In genomic region chr2:27701676-27702075, GRCh38 we compare ENCODE assay signal across 13 cellular contexts. TPM values are rescaled to one million over a fixed set of nuclear protein-coding genes. Genes with fewer than 3 reads are reported as not detected.
A peak's percentile ranks its signal among the peaks of the same experiment; 100 is the strongest.
DNase-seq lines count a peak whose midpoint lies in the region; ATAC-seq and TF ChIP-seq lines count a peak whose summit lies in the region.
"Had no signal": no experiment of that assay in that cellular context is flagged by ENCODE, and none has a peak within 500 bp of the region (broad histone marks: within the 10 kb centered on the region; RNA-seq: fewer than 3 reads in every experiment).

No MANE protein-coding gene starts in this region.

- peaks cover 6% of the 10 kb centered on the region for H3K36me3 Mint-ChIP-seq in osteocyte (ENCODE audit: unreplicated experiment)
- H3K36me3 Mint-ChIP-seq: natural killer cell had no signal

- H3K36me3 ChIP-seq in body of pancreas (replicated peaks in 1 of 2; ENCODE audit: insufficient read depth in 1 of 2, low read depth in 2 of 2) (no peaks in the 10 kb centered on the region), psoas muscle (ENCODE audit: insufficient read depth in 1 of 2, low read depth in 1 of 2) (peaks cover 0 to 10% of the 10 kb centered on the region in 2 donors)

- no peak overlapping the region for H3K27ac ChIP-seq in body of pancreas
- H3K27ac ChIP-seq in psoas muscle = peak overlapping the region; percentile 83
- H3K27ac ChIP-seq: 22Rv1, sigmoid colon had no signal

- peaks cover 29% of the 10 kb centered on the region for H3K4me1 ChIP-seq in body of pancreas
- H3K4me1 ChIP-seq in psoas muscle = peaks cover 40% of the 10 kb centered on the region

- H3K4me3 ChIP-seq in body of pancreas = no peak overlapping the region
- H3K4me3 ChIP-seq in psoas muscle = no peak overlapping the region
- H3K4me3 ChIP-seq: sigmoid colon had no signal

- DNase-seq in DMS 273 (lab: John Stamatoyannopoulos, UW; ENCODE audit: unreplicated experiment) = peak; percentile 39
- no peak for DNase-seq in DMS 273 treated with DMSO at 0.1 percent for 48 hours (lab: John Stamatoyannopoulos, UW)
- DNase-seq in NCI-H2029 treated with DMSO at 0.1 percent for 48 hours (lab: John Stamatoyannopoulos, UW) = peak; percentile 86
- DNase-seq in body of pancreas = peak in 3 of 4 donors; percentile 32 to 58 (median 43)
- DNase-seq in psoas muscle = peak; percentile 90 to 96
- no peak for DNase-seq in osteocyte (ENCODE audit: extremely low spot score, unreplicated experiment)
- DNase-seq in HK-2 (ENCODE audit: unreplicated experiment) = no peak
- DNase-seq: activated naive CD4-positive, alpha-beta T cell treated with anti-CD3 and anti-CD28 coated beads, Interleukin-2, amount 10 ng/mL, durations not matched to agents 7 days and 5 days; natural killer cell; NCI-H1436; sigmoid colon had no signal

- H3K4me1 Mint-ChIP-seq in osteocyte (ENCODE audit: unreplicated experiment) = peaks cover 34% of the 10 kb centered on the region

- TF ChIP-seq POLR2A in body of pancreas (IDR thresholded peaks at IDR 0.05) = no peak

- ATAC-seq in body of pancreas = no peak
- ATAC-seq in psoas muscle = peak; percentile 73 to 87 (median 78)
- ATAC-seq in GM21515 (IDR thresholded peaks at IDR 0.05; ENCODE audit: unreplicated experiment) = no peak
- ATAC-seq: natural killer cell had no signal

- WGBS in body of pancreas, 2 donors = 30 to 37% methylated on average over 5 of the region's 5 CpGs
- 16 to 24% (median 22%) methylated on average over 5 of the region's 5 CpGs for WGBS in psoas muscle, 3 donors

- H3K9me3 Mint-ChIP-seq in osteocyte (ENCODE audit: unreplicated experiment) = no peaks in the 10 kb centered on the region
- H3K9me3 Mint-ChIP-seq: activated naive CD4-positive, alpha-beta T cell treated with anti-CD3 and anti-CD28 coated beads, Interleukin-2, amount 10 ng/mL, durations not matched to agents 7 days and 5 days; natural killer cell had no signal

- no peaks in the 10 kb centered on the region for H3K27me3 Mint-ChIP-seq in osteocyte (ENCODE audit: unreplicated experiment)
- H3K27me3 Mint-ChIP-seq: activated naive CD4-positive, alpha-beta T cell treated with anti-CD3 and anti-CD28 coated beads, Interleukin-2, amount 10 ng/mL, durations not matched to agents 7 days and 5 days had no signal

- no peak overlapping the region for H3K4me3 Mint-ChIP-seq in osteocyte (ENCODE audit: unreplicated experiment)
- H3K4me3 Mint-ChIP-seq: activated naive CD4-positive, alpha-beta T cell treated with anti-CD3 and anti-CD28 coated beads, Interleukin-2, amount 10 ng/mL, durations not matched to agents 7 days and 5 days; natural killer cell had no signal

- no peak for TF ChIP-seq CTCF in body of pancreas (IDR thresholded peaks at IDR 0.05)
- no peak for TF ChIP-seq CTCF in psoas muscle (IDR thresholded peaks at IDR 0.05)
- TF ChIP-seq CTCF in osteocyte (IDR thresholded peaks at IDR 0.05) = no peak

- intact Hi-C loops in body of pancreas (cut with DNase I) (loop anchor here (5.0 kb wide), 1 partner anchor 751 kb away; no protein-coding TSS in a partner anchor), psoas muscle (cut with DNase I) (loop anchor here in 1 of 2 donors (5.0 to 10.0 kb wide), 2 partner anchors 693 to 751 kb away; partner anchors contain the start of gene FOSL2)

- no peak overlapping the region for H3K27ac Mint-ChIP-seq in osteocyte (ENCODE audit: unreplicated experiment)
- H3K27ac Mint-ChIP-seq: activated naive CD4-positive, alpha-beta T cell treated with anti-CD3 and anti-CD28 coated beads, Interleukin-2, amount 10 ng/mL, durations not matched to agents 7 days and 5 days; natural killer cell had no signal

- H3K9me3 ChIP-seq in body of pancreas (no peaks in the 10 kb centered on the region), psoas muscle (no peaks in the 10 kb centered on the region)
- H3K9me3 ChIP-seq: sigmoid colon had no signal

- H3K27me3 ChIP-seq in body of pancreas (no peaks in the 10 kb centered on the region), psoas muscle (ENCODE audit: insufficient read depth in 3 of 3, low read length in 2 of 3) (no peaks in the 10 kb centered on the region)
- H3K27me3 ChIP-seq: sigmoid colon had no signal

RNA-seq across cellular contexts. Expression of gene SLC4A1AP, which starts 38.0 kb away (rescaled TPM):
- total RNA-seq in body of pancreas = 10 to 100 TPM; 15.6 to 22.4 TPM
- 10 to 100 TPM; 21.1 to 28.4 (median 26.0) TPM for total RNA-seq in psoas muscle
- polyA plus RNA-seq in psoas muscle = 10 to 100 TPM; 20.5 to 44.8 (median 28.3) TPM
- 20.5 and 20.7 TPM in 2 replicates for total RNA-seq in osteocyte

RNA-seq across cellular contexts. Expression of gene SUPT7L, which starts 38.3 kb away (rescaled TPM):
- 10 to 100 TPM; 18.4 to 29.3 TPM for total RNA-seq in body of pancreas
- total RNA-seq in psoas muscle = 10 to 100 TPM; 17.1 to 25.0 (median 22.1) TPM
- polyA plus RNA-seq in psoas muscle = 10 to 100 TPM; 17.1 to 33.8 (median 21.1) TPM
- 37.9 and 41.2 TPM in 2 replicates for total RNA-seq in osteocyte

Comparison
In these comparisons a context has a peak if more than half of its experiments do, and no peak if none do; other contexts are left out.
1. DNase-seq: peak in DMS 273 (single experiment), NCI-H2029 treated with DMSO at 0.1 percent for 48 hours (single experiment), body of pancreas (3 of 4) and psoas muscle (2 of 2); none in DMS 273 treated with DMSO at 0.1 percent for 48 hours (single experiment), osteocyte (single experiment) and HK-2 (single experiment).
2. ATAC-seq: peak in psoas muscle (4 of 4); none in body of pancreas (single experiment) and GM21515 (single experiment).